Comparison of ENCODE assay signal across 1 cellular context in genomic region chr1:248786106-248786665, GRCh38.
TF ChIP-seq lines count a peak whose summit lies in the region.

No MANE protein-coding gene starts in this region.

TF ChIP-seq in GM12878, 131 proteins besides CTCF, POLR2A, EP300 and RAD21 (continued from another document):
- TF ChIP-seq ZNF592 (IDR thresholded peaks at IDR 0.05) (no peak), PBX3 (IDR thresholded peaks at IDR 0.05; ENCODE audit: insufficient replicate concordance, low read depth, low read length) (peak; percentile 50), PKNOX1 (IDR thresholded peaks at IDR 0.05) (peak; percentile 70), ATF7 (IDR thresholded peaks at IDR 0.05; ENCODE audit: low read depth) (peak; percentile 49; the same call in 1 of the 2 replicates), BCL3 (IDR thresholded peaks at IDR 0.05; ENCODE audit: borderline replicate concordance, insufficient read depth, low read depth, low read length, poor library complexity, severe bottlenecking) (peak; percentile 28), BACH1 (IDR thresholded peaks at IDR 0.05; ENCODE audit: borderline replicate concordance) (peak; percentile 73; the same call in 1 of the 2 replicates), RUNX3 (IDR thresholded peaks at IDR 0.05; ENCODE audit: low read length) (peak; percentile 20; the same call in 1 of the 2 replicates)
